In the genomic region with DNA sequence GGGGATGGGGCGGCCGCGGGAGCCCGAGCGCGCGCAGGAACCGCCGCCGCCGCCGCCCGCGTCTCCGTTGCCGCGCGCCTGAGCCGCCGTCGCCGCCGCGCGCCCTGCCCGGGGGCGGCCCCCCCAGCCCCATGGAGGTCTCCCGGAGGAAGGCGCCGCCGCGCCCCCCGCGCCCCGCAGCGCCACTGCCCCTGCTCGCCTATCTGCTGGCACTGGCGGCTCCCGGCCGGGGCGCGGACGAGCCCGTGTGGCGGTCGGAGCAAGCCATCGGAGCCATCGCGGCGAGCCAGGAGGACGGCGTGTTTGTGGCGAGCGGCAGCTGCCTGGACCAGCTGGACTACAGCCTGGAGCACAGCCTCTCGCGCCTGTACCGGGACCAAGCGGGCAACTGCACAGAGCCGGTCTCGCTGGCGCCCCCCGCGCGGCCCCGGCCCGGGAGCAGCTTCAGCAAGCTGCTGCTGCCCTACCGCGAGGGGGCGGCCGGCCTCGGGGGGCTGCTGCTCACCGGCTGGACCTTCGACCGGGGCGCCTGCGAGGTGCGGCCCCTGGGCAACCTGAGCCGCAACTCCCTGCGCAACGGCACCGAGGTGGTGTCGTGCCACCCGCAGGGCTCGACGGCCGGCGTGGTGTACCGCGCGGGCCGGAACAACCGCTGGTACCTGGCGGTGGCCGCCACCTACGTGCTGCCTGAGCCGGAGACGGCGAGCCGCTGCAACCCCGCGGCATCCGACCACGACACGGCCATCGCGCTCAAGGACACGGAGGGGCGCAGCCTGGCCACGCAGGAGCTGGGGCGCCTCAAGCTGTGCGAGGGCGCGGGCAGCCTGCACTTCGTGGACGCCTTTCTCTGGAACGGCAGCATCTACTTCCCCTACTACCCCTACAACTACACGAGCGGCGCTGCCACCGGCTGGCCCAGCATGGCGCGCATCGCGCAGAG, we compare ENCODE assay signal across 8 cellular contexts. TPM values are rescaled to one million over a fixed set of nuclear protein-coding genes. Genes with fewer than 3 reads are reported as not detected.
DNase-seq lines count a peak whose midpoint lies in the region; ATAC-seq and TF ChIP-seq lines count a peak whose summit lies in the region.

No MANE protein-coding gene starts in this region.

- H3K27me3 ChIP-seq in NT2/D1 (ENCODE audit: insufficient read depth, insufficient read length) (peaks cover 55% of the 10 kb centered on the region), cardiac muscle cell (peaks cover 59% of the 10 kb centered on the region), psoas muscle (ENCODE audit: insufficient read depth in 3 of 3, low read length in 2 of 3) (peaks cover 0 to 51% (median 13%) of the 10 kb centered on the region in 3 donors)

- H3K9ac ChIP-seq in NT2/D1 (ENCODE audit: insufficient read length, low read depth), result peak overlapping the region; percentile 85

- DNase-seq in AG04449 (ENCODE audit: low read depth, low spot score), result no peak
- no peak for DNase-seq in NT2/D1 (ENCODE audit: low read depth, low spot score)
- DNase-seq in activated naive CD4-positive, alpha-beta T cell treated with Interleukin-2 at 50 U/mL for 16 hours, result peak; percentile 47
- DNase-seq in cardiac muscle cell (ENCODE audit: low read depth in 1 of 2, low spot score in 1 of 2), result peak; percentile 64 to 72
- DNase-seq in psoas muscle, result peak; percentile 41 to 70

- TF ChIP-seq CTCF in AG04449 (IDR thresholded peaks at IDR 0.05; ENCODE audit: insufficient read depth, low read length, missing control alignments) (peak; percentile 23), cardiac muscle cell (IDR thresholded peaks at IDR 0.05; ENCODE audit: low read depth, low read length) (peak; percentile 45), psoas muscle (IDR thresholded peaks at IDR 0.05) (peak; percentile 19)

- H3K4me3 ChIP-seq in AG04449 (ENCODE audit: low read depth, low read length), result peak overlapping the region; percentile 56
- peak overlapping the region; percentile 73 for H3K4me3 ChIP-seq in NT2/D1 (ENCODE audit: insufficient read length, low read depth)
- H3K4me3 ChIP-seq in cardiac muscle cell, result peak overlapping the region; percentile 72
- H3K4me3 ChIP-seq in psoas muscle, result peak overlapping the region; percentile 69

- ATAC-seq in GM18505 (IDR thresholded peaks at IDR 0.05; ENCODE audit: unreplicated experiment) (peak; percentile 39), HG02970 (IDR thresholded peaks at IDR 0.05; ENCODE audit: low FRiP score, unreplicated experiment) (peak; percentile 35), psoas muscle (peak; percentile 40 to 67 (median 64)), HG03378 (IDR thresholded peaks at IDR 0.05; ENCODE audit: unreplicated experiment) (no peak)

- 1% methylated on average over 86 to 124 of the region's 124 CpGs for WGBS in psoas muscle, 3 donors

- intact Hi-C loops in psoas muscle (cut with DNase I), result loop anchor here in 1 of 2 donors (5.0 to 10.0 kb wide), 2 partner anchors 286 to 383 kb away; no protein-coding TSS in a partner anchor

- CTCF ChIA-PET in AG04449 (lab: Yijun Ruan, JAX), result interaction anchor here (1.2 kb wide), 1 partner anchor 1186 kb away, joined by 3 read pairs; no protein-coding TSS in a partner anchor

- TF ChIP-seq POLR2A in GM18505 (IDR thresholded peaks at IDR 0.05; ENCODE audit: borderline replicate concordance, extremely low read depth, insufficient read depth, insufficient read length), result no peak

- POLR2A ChIA-PET in AG04449 (lab: Yijun Ruan, JAX), result no interaction called here

- H3K4me1 ChIP-seq in NT2/D1 (ENCODE audit: insufficient read depth, insufficient read length), result peaks cover 3% of the 10 kb centered on the region
- H3K4me1 ChIP-seq in cardiac muscle cell (ENCODE audit: low read depth), result no peaks in the 10 kb centered on the region
- H3K4me1 ChIP-seq in psoas muscle, result no peaks in the 10 kb centered on the region

- no peaks in the 10 kb centered on the region for H3K9me3 ChIP-seq in NT2/D1 (ENCODE audit: insufficient read depth, low read length)
- H3K9me3 ChIP-seq in cardiac muscle cell (ENCODE audit: low read depth), result no peaks in the 10 kb centered on the region
- no peaks in the 10 kb centered on the region for H3K9me3 ChIP-seq in psoas muscle

- H3K27ac ChIP-seq in cardiac muscle cell, result no peak overlapping the region
- no peak overlapping the region for H3K27ac ChIP-seq in psoas muscle

- H3K36me3 ChIP-seq in NT2/D1 (ENCODE audit: insufficient read depth, insufficient read length, low read length), result no peaks in the 10 kb centered on the region
- H3K36me3 ChIP-seq in cardiac muscle cell, result no peaks in the 10 kb centered on the region
- H3K36me3 ChIP-seq in psoas muscle (ENCODE audit: insufficient read depth in 1 of 2, low read depth in 1 of 2), result no peaks in the 10 kb centered on the region

RNA-seq across cellular contexts. Expression of a gene that starts 0.7 kb away (rescaled TPM):
- 2.5 and 4.1 TPM in 2 replicates for total RNA-seq in cardiac muscle cell
- polyA plus RNA-seq in cardiac muscle cell, result 2.9 and 3.3 TPM in 2 replicates
- total RNA-seq in psoas muscle, result 1 to 10 TPM in 2 of 4 donors, under 1 TPM in 2; 0.52 to 4.0 (median 1.8) TPM
- polyA plus RNA-seq in psoas muscle, result under 1 TPM; 0.18 to 0.51 (median 0.25) TPM

Comparison
In these comparisons a context has a peak if more than half of its experiments do, and no peak if none do; other contexts are left out.
1. DNase-seq: peak in activated naive CD4-positive, alpha-beta T cell treated with Interleukin-2 at 50 U/mL for 16 hours (single experiment), cardiac muscle cell (2 of 2) and psoas muscle (2 of 2); none in AG04449 (single experiment) and NT2/D1 (single experiment).
2. Peak in every context shown above with its lines, with median percentiles within 50 percentile points of each other: H3K4me3 ChIP-seq and CTCF ChIP-seq.